In genomic region chr3:197949767-197950660, GRCh38 we compare ENCODE assay signal across 1 cellular context.
TF ChIP-seq lines count a peak whose summit lies in the region.

TSS of gene RPL35A (plus strand) at chr3:197950190. CDS start at chr3:197950968, 778 bp downstream.

TF ChIP-seq in HepG2, 621 proteins besides CTCF, POLR2A, EP300 and RAD21 (continued from another document and continues in another):
- TF ChIP-seq GPBP1L1 (CRISPR knock-in tag; IDR thresholded peaks at IDR 0.05) (no peak), AGO1 (IDR thresholded peaks at IDR 0.05; ENCODE audit: low read depth, low read length, poor library complexity, severe bottlenecking) (no peak), TCF7 (IDR thresholded peaks at IDR 0.05; ENCODE audit: low read depth) (no peak), PREB (CRISPR knock-in tag; IDR thresholded peaks at IDR 0.05) (no peak), ZNF235 (CRISPR knock-in tag; IDR thresholded peaks at IDR 0.05; ENCODE audit: borderline replicate concordance) (no peak), ZBTB44 (CRISPR knock-in tag; IDR thresholded peaks at IDR 0.05) (no peak), SP5 (CRISPR knock-in tag; IDR thresholded peaks at IDR 0.05; ENCODE audit: borderline replicate concordance, low read depth) (peak; percentile 65; the same call in 1 of the 2 replicates), MYNN (CRISPR knock-in tag; IDR thresholded peaks at IDR 0.05; ENCODE audit: low read depth) (no peak), TOE1 (CRISPR knock-in tag; IDR thresholded peaks at IDR 0.05) (no peak), DBP (CRISPR knock-in tag; IDR thresholded peaks at IDR 0.05; ENCODE audit: not compliant biosample characterization) (no peak), ZNF329 (CRISPR knock-in tag; IDR thresholded peaks at IDR 0.05; ENCODE audit: low read depth) (no peak), ZNF800 (CRISPR knock-in tag; IDR thresholded peaks at IDR 0.05) (no peak), SMYD3 (CRISPR knock-in tag; IDR thresholded peaks at IDR 0.05) (no peak), ZBTB7B (CRISPR knock-in tag; IDR thresholded peaks at IDR 0.05) (peak; percentile 40; the same call in 1 of the 2 replicates), STAT5B (CRISPR knock-in tag; IDR thresholded peaks at IDR 0.05) (no peak), ZNF670 (CRISPR knock-in tag; IDR thresholded peaks at IDR 0.05; ENCODE audit: borderline replicate concordance) (peak; percentile 76; the same call in 1 of the 2 replicates), ZSCAN31 (CRISPR knock-in tag; IDR thresholded peaks at IDR 0.05; ENCODE audit: low read depth) (no peak; the same call in 1 of the 2 replicates), ZBTB33 (CRISPR knock-in tag; IDR thresholded peaks at IDR 0.05) (no peak), ZNF747 (CRISPR knock-in tag; IDR thresholded peaks at IDR 0.05; ENCODE audit: borderline replicate concordance) (no peak), GATAD1 (CRISPR knock-in tag; IDR thresholded peaks at IDR 0.05) (peak; percentile 87), TMF1 (CRISPR knock-in tag; IDR thresholded peaks at IDR 0.05; ENCODE audit: low read depth) (no peak), ZNF292 (CRISPR knock-in tag; IDR thresholded peaks at IDR 0.05; ENCODE audit: borderline replicate concordance, low read depth) (no peak), ZNF720 (CRISPR knock-in tag; IDR thresholded peaks at IDR 0.05) (no peak), GFI1 (CRISPR knock-in tag; IDR thresholded peaks at IDR 0.05; ENCODE audit: borderline replicate concordance) (no peak), NFYB (CRISPR knock-in tag; IDR thresholded peaks at IDR 0.05) (peak; percentile 67), KLF11 (CRISPR knock-in tag; IDR thresholded peaks at IDR 0.05) (no peak), ZNF230 (CRISPR knock-in tag; IDR thresholded peaks at IDR 0.05) (peak; percentile 22; the same call in 1 of the 2 replicates), ZNF781 (CRISPR knock-in tag; IDR thresholded peaks at IDR 0.05; ENCODE audit: borderline replicate concordance, not compliant biosample characterization) (no peak), ZNF562 (CRISPR knock-in tag; IDR thresholded peaks at IDR 0.05; ENCODE audit: borderline replicate concordance) (no peak), TRIM22 (IDR thresholded peaks at IDR 0.05) (no peak), SMAD9 (CRISPR knock-in tag; IDR thresholded peaks at IDR 0.05) (no peak; the same call in 1 of the 2 replicates), ZSCAN25 (CRISPR knock-in tag; IDR thresholded peaks at IDR 0.05) (no peak), ZNF761 (CRISPR knock-in tag; conservative IDR thresholded peaks at IDR 0.05) (no peak; the same call in 1 of the 2 replicates), RBAK (CRISPR knock-in tag; IDR thresholded peaks at IDR 0.05) (no peak), PRPF4 (IDR thresholded peaks at IDR 0.05; ENCODE audit: low read depth, low read length, poor library complexity, severe bottlenecking) (no peak), KDM4B (CRISPR knock-in tag; IDR thresholded peaks at IDR 0.05) (no peak), ZBED4 (CRISPR knock-in tag; IDR thresholded peaks at IDR 0.05; ENCODE audit: borderline replicate concordance) (0 out of 2 replicates have a peak, but pooled peaks have one; percentile 32), RXRB (CRISPR knock-in tag; IDR thresholded peaks at IDR 0.05; ENCODE audit: borderline replicate concordance) (peak; percentile 54), TSC22D2 (CRISPR knock-in tag; IDR thresholded peaks at IDR 0.05; ENCODE audit: borderline replicate concordance) (peak; percentile 70; the same call in 1 of the 2 replicates), ZNF24 (IDR thresholded peaks at IDR 0.05) (no peak), RELA (CRISPR knock-in tag; IDR thresholded peaks at IDR 0.05) (no peak), MTF2 (CRISPR knock-in tag; IDR thresholded peaks at IDR 0.05; ENCODE audit: borderline replicate concordance) (no peak), ZBTB39 (CRISPR knock-in tag; IDR thresholded peaks at IDR 0.05) (no peak), SRF (IDR thresholded peaks at IDR 0.05; ENCODE audit: low read depth, low read length) (no peak), ZKSCAN1 (IDR thresholded peaks at IDR 0.05; ENCODE audit: low read length) (no peak), ZNF20 (CRISPR knock-in tag; IDR thresholded peaks at IDR 0.05) (no peak), HDAC1 (CRISPR knock-in tag; IDR thresholded peaks at IDR 0.05) (peak; percentile 79), ZNF607 (CRISPR knock-in tag; IDR thresholded peaks at IDR 0.05; ENCODE audit: borderline replicate concordance) (peak; percentile 83; the same call in 1 of the 2 replicates), GTF2F1 (IDR thresholded peaks at IDR 0.05; ENCODE audit: low read length) (peak; percentile 77; the same call in 1 of the 2 replicates), KLF13 (CRISPR knock-in tag; IDR thresholded peaks at IDR 0.05) (no peak), ZBTB34 (CRISPR knock-in tag; IDR thresholded peaks at IDR 0.05) (no peak; the same call in 1 of the 2 replicates), ZNF672 (CRISPR knock-in tag; IDR thresholded peaks at IDR 0.05) (no peak)
